Comparison of ENCODE assay signal across 12 cellular contexts in the genomic region with DNA sequence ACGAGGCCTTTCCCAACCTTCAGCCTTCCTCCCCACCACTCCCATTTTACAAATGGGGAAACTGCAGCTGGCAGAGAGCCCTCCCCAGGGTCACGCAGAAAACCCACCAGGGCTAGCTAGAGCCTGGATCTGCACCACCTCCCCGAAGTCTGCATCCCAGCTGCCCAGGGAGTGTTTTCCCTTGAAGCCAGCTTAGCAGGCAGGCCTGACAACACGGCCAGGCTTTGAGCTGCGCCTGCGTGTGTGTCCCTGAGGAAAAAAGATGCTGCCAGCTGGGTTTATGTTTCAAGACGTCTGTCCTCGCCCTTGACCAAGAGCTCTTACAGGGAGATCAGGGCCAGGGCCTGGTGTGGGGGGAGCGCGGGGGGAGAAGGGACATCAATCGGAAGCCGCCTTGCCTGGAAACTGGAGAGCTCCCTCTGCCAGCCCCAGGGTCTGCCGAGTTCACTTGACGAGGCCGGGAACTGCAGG. TPM values are rescaled to one million over a fixed set of nuclear protein-coding genes. Genes with fewer than 3 reads are reported as not detected.
DNase-seq lines count a peak whose midpoint lies in the region; TF ChIP-seq lines count a peak whose summit lies in the region.
"Had no signal": no experiment of that assay in that cellular context is flagged by ENCODE, and none has a peak within 500 bp of the region (broad histone marks: within the 10 kb centered on the region; RNA-seq: fewer than 3 reads in every experiment).

No MANE protein-coding gene starts in this region.

- H3K27ac ChIP-seq in tibial nerve, result peak overlapping the region in 1 of 4 donors; percentile 33

- no peak overlapping the region for H3K27ac Mint-ChIP-seq in activated naive CD4-positive, alpha-beta T cell treated with anti-CD3 and anti-CD28 coated beads for 36 hours
- H3K27ac Mint-ChIP-seq in activated naive CD4-positive, alpha-beta T cell treated with anti-CD3 and anti-CD28 coated beads, Interleukin-2, amount 10 ng/mL, durations not matched to agents 7 days and 5 days, result no peak overlapping the region

- no peaks in the 10 kb centered on the region for H3K27me3 ChIP-seq in tibial nerve

- H3K27me3 Mint-ChIP-seq in activated naive CD4-positive, alpha-beta T cell treated with anti-CD3 and anti-CD28 coated beads for 36 hours (ENCODE audit: low read depth), result no peaks in the 10 kb centered on the region
- H3K27me3 Mint-ChIP-seq in activated naive CD4-positive, alpha-beta T cell treated with anti-CD3 and anti-CD28 coated beads, Interleukin-2, amount 10 ng/mL, durations not matched to agents 7 days and 5 days, result peaks cover 23% of the 10 kb centered on the region

- DNase-seq in NCI-H187 (lab: John Stamatoyannopoulos, UW) (peak; percentile 15 to 43), NCI-H187 treated with DMSO at 0.1 percent for 48 hours (lab: John Stamatoyannopoulos, UW) (no peak), fibroblast of the aortic adventitia (ENCODE audit: low read depth) (peak; percentile 38), midbrain (lab: John Stamatoyannopoulos, UW) (peak; percentile 5), tibial nerve (ENCODE audit: low spot score in 2 of 2) (peak; percentile 21 to 36), NCI-H446 treated with DMSO at 0.1 percent for 48 hours (lab: John Stamatoyannopoulos, UW) (no peak)
- DNase-seq in activated naive CD4-positive, alpha-beta T cell treated with anti-CD3 and anti-CD28 coated beads for 36 hours, result no peak
- DNase-seq in activated naive CD4-positive, alpha-beta T cell treated with anti-CD3 and anti-CD28 coated beads, Interleukin-2, amount 10 ng/mL, durations not matched to agents 7 days and 5 days, result no peak
- DNase-seq: activated T-cell treated with anti-CD3 and anti-CD28 coated beads for 4 hours, DMS79 treated with DMSO at 0.1 percent for 48 hours, erythroblast had no signal

- TF ChIP-seq CTCF in fibroblast of the aortic adventitia (IDR thresholded peaks at IDR 0.05; ENCODE audit: insufficient read depth, low read length), result no peak
- TF ChIP-seq CTCF in tibial nerve (IDR thresholded peaks at IDR 0.05), result no peak

- H3K36me3 ChIP-seq in tibial nerve, result peaks cover 0 to 11% (median 0%) of the 10 kb centered on the region in 3 donors

- no peak for TF ChIP-seq POLR2A in tibial nerve (IDR thresholded peaks at IDR 0.05)

- WGBS in tibial nerve, 2 donors, result 26 to 37% methylated on average over 12 to 15 of the region's 15 CpGs

- H3K36me3 Mint-ChIP-seq in activated naive CD4-positive, alpha-beta T cell treated with anti-CD3 and anti-CD28 coated beads for 36 hours (ENCODE audit: low read depth), result no peaks in the 10 kb centered on the region
- no peaks in the 10 kb centered on the region for H3K36me3 Mint-ChIP-seq in activated naive CD4-positive, alpha-beta T cell treated with anti-CD3 and anti-CD28 coated beads, Interleukin-2, amount 10 ng/mL, durations not matched to agents 7 days and 5 days

- CTCF ChIA-PET in activated naive CD4-positive, alpha-beta T cell treated with anti-CD3 and anti-CD28 coated beads for 36 hours (lab: Charles Lee), result interaction anchor here (0.6 to 1.2 kb wide), 3 partner anchors 21 to 235 kb away, joined by 3 to 5 read pairs (median 3); no protein-coding TSS in a partner anchor
- CTCF ChIA-PET in activated naive CD4-positive, alpha-beta T cell treated with anti-CD3 and anti-CD28 coated beads, Interleukin-2, amount 10 ng/mL, durations not matched to agents 7 days and 5 days (lab: Charles Lee), result no interaction called here

- H3K9me3 Mint-ChIP-seq in activated naive CD4-positive, alpha-beta T cell treated with anti-CD3 and anti-CD28 coated beads for 36 hours, result no peaks in the 10 kb centered on the region
- H3K9me3 Mint-ChIP-seq in activated naive CD4-positive, alpha-beta T cell treated with anti-CD3 and anti-CD28 coated beads, Interleukin-2, amount 10 ng/mL, durations not matched to agents 7 days and 5 days, result no peaks in the 10 kb centered on the region

- no peak overlapping the region for H3K4me3 Mint-ChIP-seq in activated naive CD4-positive, alpha-beta T cell treated with anti-CD3 and anti-CD28 coated beads for 36 hours
- no peak overlapping the region for H3K4me3 Mint-ChIP-seq in activated naive CD4-positive, alpha-beta T cell treated with anti-CD3 and anti-CD28 coated beads, Interleukin-2, amount 10 ng/mL, durations not matched to agents 7 days and 5 days

- H3K4me1 ChIP-seq in tibial nerve, result peaks cover 0 to 19% (median 0%) of the 10 kb centered on the region in 4 donors

- H3K4me3 ChIP-seq in fibroblast of the aortic adventitia (ENCODE audit: low read depth, low read length) (no peak overlapping the region), tibial nerve (no peak overlapping the region)
- H3K4me3 ChIP-seq: skin epidermis had no signal

- H3K9me3 ChIP-seq in tibial nerve, result no peaks in the 10 kb centered on the region

- TF ChIP-seq EP300 in tibial nerve (IDR thresholded peaks at IDR 0.05), result peak in 1 of 2 donors; percentile 5

- no peaks in the 10 kb centered on the region for H3K4me1 Mint-ChIP-seq in activated naive CD4-positive, alpha-beta T cell treated with anti-CD3 and anti-CD28 coated beads for 36 hours (ENCODE audit: low read depth)
- peaks cover 2% of the 10 kb centered on the region for H3K4me1 Mint-ChIP-seq in activated naive CD4-positive, alpha-beta T cell treated with anti-CD3 and anti-CD28 coated beads, Interleukin-2, amount 10 ng/mL, durations not matched to agents 7 days and 5 days

- intact Hi-C loops in activated naive CD4-positive, alpha-beta T cell treated with anti-CD3 and anti-CD28 coated beads for 36 hours (cut with micrococcal nuclease), result no loop called here

RNA-seq across cellular contexts. Expression of a gene that starts 20.3 kb away (rescaled TPM):
- total RNA-seq in fibroblast of the aortic adventitia (ENCODE audit: low replicate concordance) (1.2 TPM in 1 of 2 replicates, not detected in the other), tibial nerve (10 to 100 TPM; 14.2 to 65.7 (median 27.5) TPM)
- total RNA-seq in activated naive CD4-positive, alpha-beta T cell treated with anti-CD3 and anti-CD28 coated beads for 36 hours, result not detected

Comparison
In these comparisons a context has a peak if more than half of its experiments do, and no peak if none do; other contexts are left out.
1. DNase-seq: peak in NCI-H187 (2 of 2), fibroblast of the aortic adventitia (single experiment), midbrain (single experiment) and tibial nerve (2 of 2); none in NCI-H187 treated with DMSO at 0.1 percent for 48 hours (single experiment), NCI-H446 treated with DMSO at 0.1 percent for 48 hours (single experiment), activated naive CD4-positive, alpha-beta T cell treated with anti-CD3 and anti-CD28 coated beads for 36 hours (single experiment) and activated naive CD4-positive, alpha-beta T cell treated with anti-CD3 and anti-CD28 coated beads, Interleukin-2, amount 10 ng/mL, durations not matched to agents 7 days and 5 days (single experiment).